In genomic region chr7:143391462-143392404, GRCh38 we compare ENCODE assay signal across 1 cellular context.
TF ChIP-seq lines count a peak whose summit lies in the region.

No MANE protein-coding gene starts in this region.

TF ChIP-seq in HepG2, 621 proteins besides CTCF, POLR2A, EP300 and RAD21 (continued from another document and continues in another):
- TF ChIP-seq, protein P1, sequence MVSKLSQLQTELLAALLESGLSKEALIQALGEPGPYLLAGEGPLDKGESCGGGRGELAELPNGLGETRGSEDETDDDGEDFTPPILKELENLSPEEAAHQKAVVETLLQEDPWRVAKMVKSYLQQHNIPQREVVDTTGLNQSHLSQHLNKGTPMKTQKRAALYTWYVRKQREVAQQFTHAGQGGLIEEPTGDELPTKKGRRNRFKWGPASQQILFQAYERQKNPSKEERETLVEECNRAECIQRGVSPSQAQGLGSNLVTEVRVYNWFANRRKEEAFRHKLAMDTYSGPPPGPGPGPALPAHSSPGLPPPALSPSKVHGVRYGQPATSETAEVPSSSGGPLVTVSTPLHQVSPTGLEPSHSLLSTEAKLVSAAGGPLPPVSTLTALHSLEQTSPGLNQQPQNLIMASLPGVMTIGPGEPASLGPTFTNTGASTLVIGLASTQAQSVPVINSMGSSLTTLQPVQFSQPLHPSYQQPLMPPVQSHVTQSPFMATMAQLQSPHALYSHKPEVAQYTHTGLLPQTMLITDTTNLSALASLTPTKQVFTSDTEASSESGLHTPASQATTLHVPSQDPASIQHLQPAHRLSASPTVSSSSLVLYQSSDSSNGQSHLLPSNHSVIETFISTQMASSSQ (IDR thresholded peaks at IDR 0.05; ENCODE audit: low read depth): no peak
- TF ChIP-seq, protein P1 (CRISPR knock-in tag; IDR thresholded peaks at IDR 0.05; ENCODE audit: borderline replicate concordance): 0 out of 2 replicates have a peak, but pooled peaks have one; percentile 29
- TF ChIP-seq SMC3 (IDR thresholded peaks at IDR 0.05; ENCODE audit: low read length) (no peak), ZNF251 (CRISPR knock-in tag; IDR thresholded peaks at IDR 0.05) (0 out of 2 replicates have a peak, but pooled peaks have one; percentile 37), NFKBIZ (CRISPR knock-in tag; IDR thresholded peaks at IDR 0.05) (no peak), ETV5 (CRISPR knock-in tag; IDR thresholded peaks at IDR 0.05; ENCODE audit: borderline replicate concordance) (peak; percentile 64; the same call in 1 of the 2 replicates), HNRNPL (IDR thresholded peaks at IDR 0.05; ENCODE audit: low read depth, low read length) (0 out of 2 replicates have a peak, but pooled peaks have one; percentile 59), HNF4A (CRISPR knock-in tag; IDR thresholded peaks at IDR 0.05) (peak; percentile 72), REXO4 (CRISPR knock-in tag; IDR thresholded peaks at IDR 0.05; ENCODE audit: borderline replicate concordance) (no peak), MTA3 (CRISPR knock-in tag; IDR thresholded peaks at IDR 0.05) (no peak), ZFYVE20 (CRISPR knock-in tag; IDR thresholded peaks at IDR 0.05; ENCODE audit: borderline replicate concordance, low read depth) (no peak), CBX5 (CRISPR knock-in tag; IDR thresholded peaks at IDR 0.05; ENCODE audit: borderline replicate concordance) (no peak), SP140L (CRISPR knock-in tag; IDR thresholded peaks at IDR 0.05; ENCODE audit: borderline replicate concordance) (no peak), SAFB2 (CRISPR knock-in tag; IDR thresholded peaks at IDR 0.05; ENCODE audit: borderline replicate concordance, low read depth) (peak; percentile 43; the same call in 1 of the 2 replicates), ZNF609 (CRISPR knock-in tag; IDR thresholded peaks at IDR 0.05; ENCODE audit: borderline replicate concordance) (0 out of 2 replicates have a peak, but pooled peaks have one; percentile 51), ZNF12 (CRISPR knock-in tag; IDR thresholded peaks at IDR 0.05) (no peak), RBFOX2 (IDR thresholded peaks at IDR 0.05; ENCODE audit: low read depth, low read length) (no peak), ZNF788 (CRISPR knock-in tag; IDR thresholded peaks at IDR 0.05; ENCODE audit: borderline replicate concordance) (no peak), GATAD2A (CRISPR knock-in tag; IDR thresholded peaks at IDR 0.05) (no peak), ZNF17 (CRISPR knock-in tag; IDR thresholded peaks at IDR 0.05) (no peak), ZNF556 (CRISPR knock-in tag; IDR thresholded peaks at IDR 0.05; ENCODE audit: borderline replicate concordance) (0 out of 2 replicates have a peak, but pooled peaks have one; percentile 54), ZNF775 (CRISPR knock-in tag; IDR thresholded peaks at IDR 0.05; ENCODE audit: borderline replicate concordance) (no peak), TFDP1 (CRISPR knock-in tag; IDR thresholded peaks at IDR 0.05; ENCODE audit: borderline replicate concordance) (no peak; the same call in 1 of the 2 replicates), MAF1 (CRISPR knock-in tag; IDR thresholded peaks at IDR 0.05; ENCODE audit: borderline replicate concordance) (no peak), ZMYM2 (CRISPR knock-in tag; IDR thresholded peaks at IDR 0.05) (no peak), PTBP1 (IDR thresholded peaks at IDR 0.05; ENCODE audit: low read depth, low read length, poor library complexity, severe bottlenecking) (no peak), FOXA3 (CRISPR knock-in tag; IDR thresholded peaks at IDR 0.05) (no peak), MTA1 (CRISPR knock-in tag; IDR thresholded peaks at IDR 0.05; ENCODE audit: borderline replicate concordance) (peak; percentile 80; the same call in 1 of the 2 replicates), SALL1 (CRISPR knock-in tag; IDR thresholded peaks at IDR 0.05) (peak; percentile 66), ZNF543 (CRISPR knock-in tag; IDR thresholded peaks at IDR 0.05) (0 out of 2 replicates have a peak, but pooled peaks have one; percentile 28), ZNF124 (CRISPR knock-in tag; IDR thresholded peaks at IDR 0.05) (no peak), SALL2 (CRISPR knock-in tag; IDR thresholded peaks at IDR 0.05) (no peak), KDM6A (CRISPR knock-in tag; IDR thresholded peaks at IDR 0.05; ENCODE audit: low read depth) (no peak)
- TF ChIP-seq, protein P2, sequence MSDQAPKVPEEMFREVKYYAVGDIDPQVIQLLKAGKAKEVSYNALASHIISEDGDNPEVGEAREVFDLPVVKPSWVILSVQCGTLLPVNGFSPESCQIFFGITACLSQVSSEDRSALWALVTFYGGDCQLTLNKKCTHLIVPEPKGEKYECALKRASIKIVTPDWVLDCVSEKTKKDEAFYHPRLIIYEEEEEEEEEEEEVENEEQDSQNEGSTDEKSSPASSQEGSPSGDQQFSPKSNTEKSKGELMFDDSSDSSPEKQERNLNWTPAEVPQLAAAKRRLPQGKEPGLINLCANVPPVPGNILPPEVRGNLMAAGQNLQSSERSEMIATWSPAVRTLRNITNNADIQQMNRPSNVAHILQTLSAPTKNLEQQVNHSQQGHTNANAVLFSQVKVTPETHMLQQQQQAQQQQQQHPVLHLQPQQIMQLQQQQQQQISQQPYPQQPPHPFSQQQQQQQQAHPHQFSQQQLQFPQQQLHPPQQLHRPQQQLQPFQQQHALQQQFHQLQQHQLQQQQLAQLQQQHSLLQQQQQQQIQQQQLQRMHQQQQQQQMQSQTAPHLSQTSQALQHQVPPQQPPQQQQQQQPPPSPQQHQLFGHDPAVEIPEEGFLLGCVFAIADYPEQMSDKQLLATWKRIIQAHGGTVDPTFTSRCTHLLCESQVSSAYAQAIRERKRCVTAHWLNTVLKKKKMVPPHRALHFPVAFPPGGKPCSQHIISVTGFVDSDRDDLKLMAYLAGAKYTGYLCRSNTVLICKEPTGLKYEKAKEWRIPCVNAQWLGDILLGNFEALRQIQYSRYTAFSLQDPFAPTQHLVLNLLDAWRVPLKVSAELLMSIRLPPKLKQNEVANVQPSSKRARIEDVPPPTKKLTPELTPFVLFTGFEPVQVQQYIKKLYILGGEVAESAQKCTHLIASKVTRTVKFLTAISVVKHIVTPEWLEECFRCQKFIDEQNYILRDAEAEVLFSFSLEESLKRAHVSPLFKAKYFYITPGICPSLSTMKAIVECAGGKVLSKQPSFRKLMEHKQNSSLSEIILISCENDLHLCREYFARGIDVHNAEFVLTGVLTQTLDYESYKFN (CRISPR knock-in tag; conservative IDR thresholded peaks at IDR 0.05): peak; percentile 50; the same call in 1 of the 2 replicates
- TF ChIP-seq, protein P3, sequence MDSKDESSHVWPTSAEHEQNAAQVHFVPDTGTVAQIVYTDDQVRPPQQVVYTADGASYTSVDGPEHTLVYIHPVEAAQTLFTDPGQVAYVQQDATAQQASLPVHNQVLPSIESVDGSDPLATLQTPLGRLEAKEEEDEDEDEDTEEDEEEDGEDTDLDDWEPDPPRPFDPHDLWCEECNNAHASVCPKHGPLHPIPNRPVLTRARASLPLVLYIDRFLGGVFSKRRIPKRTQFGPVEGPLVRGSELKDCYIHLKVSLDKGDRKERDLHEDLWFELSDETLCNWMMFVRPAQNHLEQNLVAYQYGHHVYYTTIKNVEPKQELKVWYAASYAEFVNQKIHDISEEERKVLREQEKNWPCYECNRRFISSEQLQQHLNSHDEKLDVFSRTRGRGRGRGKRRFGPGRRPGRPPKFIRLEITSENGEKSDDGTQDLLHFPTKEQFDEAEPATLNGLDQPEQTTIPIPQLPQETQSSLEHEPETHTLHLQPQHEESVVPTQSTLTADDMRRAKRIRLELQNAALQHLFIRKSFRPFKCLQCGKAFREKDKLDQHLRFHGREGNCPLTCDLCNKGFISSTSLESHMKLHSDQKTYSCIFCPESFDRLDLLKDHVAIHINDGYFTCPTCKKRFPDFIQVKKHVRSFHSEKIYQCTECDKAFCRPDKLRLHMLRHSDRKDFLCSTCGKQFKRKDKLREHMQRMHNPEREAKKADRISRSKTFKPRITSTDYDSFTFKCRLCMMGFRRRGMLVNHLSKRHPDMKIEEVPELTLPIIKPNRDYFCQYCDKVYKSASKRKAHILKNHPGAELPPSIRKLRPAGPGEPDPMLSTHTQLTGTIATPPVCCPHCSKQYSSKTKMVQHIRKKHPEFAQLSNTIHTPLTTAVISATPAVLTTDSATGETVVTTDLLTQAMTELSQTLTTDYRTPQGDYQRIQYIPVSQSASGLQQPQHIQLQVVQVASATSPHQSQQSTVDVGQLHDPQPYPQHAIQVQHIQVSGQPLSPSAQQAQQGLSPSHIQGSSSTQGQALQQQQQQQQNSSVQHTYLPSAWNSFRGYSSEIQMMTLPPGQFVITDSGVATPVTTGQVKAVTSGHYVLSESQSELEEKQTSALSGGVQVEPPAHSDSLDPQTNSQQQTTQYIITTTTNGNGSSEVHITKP (CRISPR knock-in tag; IDR thresholded peaks at IDR 0.05; ENCODE audit: low read depth): no peak
- TF ChIP-seq, protein P4, sequence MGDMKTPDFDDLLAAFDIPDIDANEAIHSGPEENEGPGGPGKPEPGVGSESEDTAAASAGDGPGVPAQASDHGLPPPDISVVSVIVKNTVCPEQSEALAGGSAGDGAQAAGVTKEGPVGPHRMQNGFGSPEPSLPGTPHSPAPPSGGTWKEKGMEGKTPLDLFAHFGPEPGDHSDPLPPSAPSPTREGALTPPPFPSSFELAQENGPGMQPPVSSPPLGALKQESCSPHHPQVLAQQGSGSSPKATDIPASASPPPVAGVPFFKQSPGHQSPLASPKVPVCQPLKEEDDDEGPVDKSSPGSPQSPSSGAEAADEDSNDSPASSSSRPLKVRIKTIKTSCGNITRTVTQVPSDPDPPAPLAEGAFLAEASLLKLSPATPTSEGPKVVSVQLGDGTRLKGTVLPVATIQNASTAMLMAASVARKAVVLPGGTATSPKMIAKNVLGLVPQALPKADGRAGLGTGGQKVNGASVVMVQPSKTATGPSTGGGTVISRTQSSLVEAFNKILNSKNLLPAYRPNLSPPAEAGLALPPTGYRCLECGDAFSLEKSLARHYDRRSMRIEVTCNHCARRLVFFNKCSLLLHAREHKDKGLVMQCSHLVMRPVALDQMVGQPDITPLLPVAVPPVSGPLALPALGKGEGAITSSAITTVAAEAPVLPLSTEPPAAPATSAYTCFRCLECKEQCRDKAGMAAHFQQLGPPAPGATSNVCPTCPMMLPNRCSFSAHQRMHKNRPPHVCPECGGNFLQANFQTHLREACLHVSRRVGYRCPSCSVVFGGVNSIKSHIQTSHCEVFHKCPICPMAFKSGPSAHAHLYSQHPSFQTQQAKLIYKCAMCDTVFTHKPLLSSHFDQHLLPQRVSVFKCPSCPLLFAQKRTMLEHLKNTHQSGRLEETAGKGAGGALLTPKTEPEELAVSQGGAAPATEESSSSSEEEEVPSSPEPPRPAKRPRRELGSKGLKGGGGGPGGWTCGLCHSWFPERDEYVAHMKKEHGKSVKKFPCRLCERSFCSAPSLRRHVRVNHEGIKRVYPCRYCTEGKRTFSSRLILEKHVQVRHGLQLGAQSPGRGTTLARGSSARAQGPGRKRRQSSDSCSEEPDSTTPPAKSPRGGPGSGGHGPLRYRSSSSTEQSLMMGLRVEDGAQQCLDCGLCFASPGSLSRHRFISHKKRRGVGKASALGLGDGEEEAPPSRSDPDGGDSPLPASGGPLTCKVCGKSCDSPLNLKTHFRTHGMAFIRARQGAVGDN (CRISPR knock-in tag; IDR thresholded peaks at IDR 0.05): peak; percentile 78
- TF ChIP-seq, protein P5, sequence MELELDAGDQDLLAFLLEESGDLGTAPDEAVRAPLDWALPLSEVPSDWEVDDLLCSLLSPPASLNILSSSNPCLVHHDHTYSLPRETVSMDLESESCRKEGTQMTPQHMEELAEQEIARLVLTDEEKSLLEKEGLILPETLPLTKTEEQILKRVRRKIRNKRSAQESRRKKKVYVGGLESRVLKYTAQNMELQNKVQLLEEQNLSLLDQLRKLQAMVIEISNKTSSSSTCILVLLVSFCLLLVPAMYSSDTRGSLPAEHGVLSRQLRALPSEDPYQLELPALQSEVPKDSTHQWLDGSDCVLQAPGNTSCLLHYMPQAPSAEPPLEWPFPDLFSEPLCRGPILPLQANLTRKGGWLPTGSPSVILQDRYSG (CRISPR knock-in tag; IDR thresholded peaks at IDR 0.05): no peak
